30 cellular contexts compared by ENCODE assay signal in genomic region chr7:152669758-152670157, GRCh38.
"Had no signal": no experiment of that assay in that cellular context is flagged by ENCODE, and none has a peak within 500 bp of the region (broad histone marks: within the 10 kb centered on the region; RNA-seq: fewer than 3 reads in every experiment).

No MANE protein-coding gene starts in this region.

- H3K9ac ChIP-seq: neural progenitor cell had no signal

- H3K9me3 ChIP-seq: heart left ventricle, left ventricle myocardium inferior, neutrophil, ovary, right atrium auricular region, suprapubic skin, thoracic aorta, tibial artery, upper lobe of right lung had no signal

- DNase-seq: heart left ventricle; hypothalamus; immature natural killer cell; kidney; left ventricle myocardium inferior; mesendoderm; midbrain; natural killer cell; nephron progenitor cell; occipital lobe; ovary; stimulated activated CD4-positive, alpha-beta T cell treated with anti-CD3 and anti-CD28 coated beads, Interleukin-12 subunit alpha, Interleukin-12 subunit beta, amount 100 ng/mL, for 4 hours; stimulated activated CD4-positive, alpha-beta T cell treated with anti-CD3 and anti-CD28 coated beads, Interleukin-15, amount 100 ng/mL, for 24 hours; stimulated activated CD4-positive, alpha-beta T cell treated with anti-CD3 and anti-CD28 coated beads, Interleukin-2, amount 100 ng/mL, for 24 hours; stimulated activated CD4-positive, alpha-beta T cell treated with anti-CD3 and anti-CD28 coated beads, Interleukin-4, amount 100 ng/mL, for 1 hour; stimulated activated naive CD4-positive, alpha-beta T cell; tibial artery; trophoblast cell; upper lobe of right lung had no signal

- H3K4me1 Mint-ChIP-seq: immature natural killer cell had no signal

- H3K27me3 Mint-ChIP-seq: progenitor cell of endocrine pancreas; stimulated activated naive CD8-positive, alpha-beta T cell treated with anti-CD3 and anti-CD28 coated beads, Interleukin-15, Interleukin-2, amounts not matched to agents 100 ng/mL and 50 ng/mL, for 24 hours had no signal

- ATAC-seq: heart left ventricle; natural killer cell; sciatic nerve; stimulated activated effector memory CD8-positive, alpha-beta T cell treated with anti-CD3 and anti-CD28 coated beads, Interleukin-12 subunit alpha, Interleukin-12 subunit beta, amount 100 ng/mL, for 72 hours; upper lobe of right lung had no signal

- H3K36me3 Mint-ChIP-seq: natural killer cell had no signal

- H3K4me3 ChIP-seq: heart left ventricle, left ventricle myocardium inferior, lung, neural progenitor cell, ovary, right atrium auricular region, skin epidermis, suprapubic skin, thoracic aorta, tibial artery, upper lobe of right lung had no signal

- H3K36me3 ChIP-seq: heart left ventricle, left ventricle myocardium inferior, neural progenitor cell, neutrophil, ovary, right atrium auricular region, suprapubic skin, thoracic aorta, tibial artery, upper lobe of right lung had no signal

- H3K4me2 ChIP-seq: neural progenitor cell had no signal

- H3K4me1 ChIP-seq: tibial artery had no signal

- H3K27ac ChIP-seq: heart left ventricle, left ventricle myocardium inferior, neural progenitor cell, neutrophil, ovary, right atrium auricular region, skin epidermis, suprapubic skin, thoracic aorta, tibial artery, upper lobe of right lung had no signal

- H3K9me3 Mint-ChIP-seq: immature natural killer cell; natural killer cell; nephron progenitor cell; neural progenitor cell; stimulated activated effector memory CD8-positive, alpha-beta T cell treated with anti-CD3 and anti-CD28 coated beads, Interleukin-12 subunit alpha, Interleukin-12 subunit beta, amount 100 ng/mL, for 72 hours; stimulated activated naive CD8-positive, alpha-beta T cell treated with anti-CD3 and anti-CD28 coated beads, Interleukin-15, Interleukin-2, amounts not matched to agents 100 ng/mL and 50 ng/mL, for 24 hours had no signal

- H2AFZ ChIP-seq: neural progenitor cell had no signal

- H3K27me3 ChIP-seq: heart left ventricle, neural progenitor cell, neutrophil, ovary, right atrium auricular region, suprapubic skin, tibial artery, upper lobe of right lung had no signal

- H3K4me3 Mint-ChIP-seq: immature natural killer cell; natural killer cell; nephron progenitor cell; neural progenitor cell; stimulated activated effector memory CD8-positive, alpha-beta T cell treated with anti-CD3 and anti-CD28 coated beads, Interleukin-12 subunit alpha, Interleukin-12 subunit beta, amount 100 ng/mL, for 72 hours; stimulated activated naive CD8-positive, alpha-beta T cell treated with anti-CD3 and anti-CD28 coated beads, Interleukin-15, Interleukin-2, amounts not matched to agents 100 ng/mL and 50 ng/mL, for 24 hours had no signal

- H3K27ac Mint-ChIP-seq: immature natural killer cell; natural killer cell; nephron progenitor cell; neural progenitor cell; progenitor cell of endocrine pancreas; stimulated activated effector memory CD8-positive, alpha-beta T cell treated with anti-CD3 and anti-CD28 coated beads, Interleukin-12 subunit alpha, Interleukin-12 subunit beta, amount 100 ng/mL, for 72 hours; stimulated activated naive CD8-positive, alpha-beta T cell treated with anti-CD3 and anti-CD28 coated beads, Interleukin-15, Interleukin-2, amounts not matched to agents 100 ng/mL and 50 ng/mL, for 24 hours had no signal
